Comparison of ENCODE assay signal across 8 cellular contexts in the genomic region with DNA sequence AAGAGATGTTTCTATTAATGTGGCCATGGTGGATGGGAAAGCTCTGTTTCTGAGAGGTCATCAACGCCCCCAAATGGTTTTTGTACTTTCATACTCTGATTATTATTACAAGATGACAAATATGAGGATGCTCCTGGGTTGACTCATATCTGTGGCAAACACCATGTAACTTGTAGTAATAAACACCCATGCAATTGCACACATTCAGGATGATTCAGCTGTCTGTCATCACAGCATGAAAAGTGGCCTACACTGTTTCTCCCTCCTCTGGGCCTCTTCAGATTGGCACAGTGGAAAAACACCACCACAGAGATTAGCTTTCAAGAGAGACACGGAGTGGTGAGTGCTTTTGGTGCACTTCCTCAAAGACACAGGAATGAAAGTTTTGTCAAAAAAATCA.
DNase-seq lines count a peak whose midpoint lies in the region; ATAC-seq and TF ChIP-seq lines count a peak whose summit lies in the region.

No MANE protein-coding gene starts in this region.

- no peaks in the 10 kb centered on the region for H3K27me3 ChIP-seq in brain microvascular endothelial cell (replicated peaks)

- intact Hi-C loops in sciatic nerve (cut with DNase I), result no loop called here

- TF ChIP-seq CTCF in brain microvascular endothelial cell (IDR thresholded peaks at IDR 0.05; ENCODE audit: low read depth, low read length, missing control alignments), result no peak

- no peak for DNase-seq in activated naive CD4-positive, alpha-beta T cell treated with Interleukin-2 at 50 U/mL for 16 hours
- DNase-seq in LHCN-M2 (ENCODE audit: low read depth) (peak; percentile 98), brain microvascular endothelial cell (peak; percentile 97), sciatic nerve (ENCODE audit: low spot score) (no peak)

- H3K36me3 ChIP-seq in brain microvascular endothelial cell (replicated peaks), result no peaks in the 10 kb centered on the region

- H3K9me3 Mint-ChIP-seq in activated naive CD4-positive, alpha-beta T cell treated with anti-CD3 and anti-CD28 coated beads, Interleukin-2, amount 50 U/mL, for 24 hours, result no peaks in the 10 kb centered on the region
- no peaks in the 10 kb centered on the region for H3K9me3 Mint-ChIP-seq in stimulated activated memory B cell treated with anti-CD40 and anti-IgM and Interleukin-4, amounts not matched to agents 10 μg/mL and 1 μg/mL and 100 μg/mL, for 72 hours

- peak; percentile 45 for ATAC-seq in stimulated activated memory B cell treated with anti-CD40 and anti-IgM and Interleukin-4, amounts not matched to agents 10 μg/mL and 1 μg/mL and 100 μg/mL, for 72 hours
- ATAC-seq in sciatic nerve (no peak), GM19023 (IDR thresholded peaks at IDR 0.05; ENCODE audit: unreplicated experiment) (no peak), HG03108 (IDR thresholded peaks at IDR 0.05; ENCODE audit: unreplicated experiment) (no peak)

- peak overlapping the region; percentile 54 for H3K27ac ChIP-seq in brain microvascular endothelial cell

- H3K4me3 ChIP-seq in brain microvascular endothelial cell (ENCODE audit: low read depth, low read length), result no peak overlapping the region

- no peak overlapping the region for H3K4me3 Mint-ChIP-seq in activated naive CD4-positive, alpha-beta T cell treated with anti-CD3 and anti-CD28 coated beads, Interleukin-2, amount 50 U/mL, for 24 hours
- H3K4me3 Mint-ChIP-seq in stimulated activated memory B cell treated with anti-CD40 and anti-IgM and Interleukin-4, amounts not matched to agents 10 μg/mL and 1 μg/mL and 100 μg/mL, for 72 hours, result no peak overlapping the region

- in situ Hi-C loops in brain microvascular endothelial cell (cut with HindIII; ENCODE audit: low pct_ligation_motif_present, low sequenced_read_pairs), result no loop called here

- peaks cover 4% of the 10 kb centered on the region for H3K27me3 Mint-ChIP-seq in activated naive CD4-positive, alpha-beta T cell treated with anti-CD3 and anti-CD28 coated beads, Interleukin-2, amount 50 U/mL, for 24 hours
- H3K27me3 Mint-ChIP-seq in stimulated activated memory B cell treated with anti-CD40 and anti-IgM and Interleukin-4, amounts not matched to agents 10 μg/mL and 1 μg/mL and 100 μg/mL, for 72 hours, result no peaks in the 10 kb centered on the region

- no peaks in the 10 kb centered on the region for H3K4me1 Mint-ChIP-seq in activated naive CD4-positive, alpha-beta T cell treated with anti-CD3 and anti-CD28 coated beads, Interleukin-2, amount 50 U/mL, for 24 hours
- no peaks in the 10 kb centered on the region for H3K4me1 Mint-ChIP-seq in stimulated activated memory B cell treated with anti-CD40 and anti-IgM and Interleukin-4, amounts not matched to agents 10 μg/mL and 1 μg/mL and 100 μg/mL, for 72 hours

- no peaks in the 10 kb centered on the region for H3K36me3 Mint-ChIP-seq in activated naive CD4-positive, alpha-beta T cell treated with anti-CD3 and anti-CD28 coated beads, Interleukin-2, amount 50 U/mL, for 24 hours
- no peaks in the 10 kb centered on the region for H3K36me3 Mint-ChIP-seq in stimulated activated memory B cell treated with anti-CD40 and anti-IgM and Interleukin-4, amounts not matched to agents 10 μg/mL and 1 μg/mL and 100 μg/mL, for 72 hours

- peak overlapping the region; percentile 47 for H3K27ac Mint-ChIP-seq in activated naive CD4-positive, alpha-beta T cell treated with anti-CD3 and anti-CD28 coated beads, Interleukin-2, amount 50 U/mL, for 24 hours
- no peak overlapping the region for H3K27ac Mint-ChIP-seq in stimulated activated memory B cell treated with anti-CD40 and anti-IgM and Interleukin-4, amounts not matched to agents 10 μg/mL and 1 μg/mL and 100 μg/mL, for 72 hours

Comparison
In these comparisons a context has a peak if more than half of its experiments do, and no peak if none do; other contexts are left out.
1. DNase-seq: peak in LHCN-M2 (single experiment) and brain microvascular endothelial cell (single experiment); none in activated naive CD4-positive, alpha-beta T cell treated with Interleukin-2 at 50 U/mL for 16 hours (single experiment) and sciatic nerve (single experiment).